10 cellular contexts compared by ENCODE assay signal in genomic region chr7:12731214-12731656, GRCh38. TPM values are rescaled to one million over a fixed set of nuclear protein-coding genes. Genes with fewer than 3 reads are reported as not detected.
A peak's percentile ranks its signal among the peaks of the same experiment; 100 is the strongest.
DNase-seq lines count a peak whose midpoint lies in the region; ATAC-seq and TF ChIP-seq lines count a peak whose summit lies in the region.
"Had no signal": no experiment of that assay in that cellular context is flagged by ENCODE, and none has a peak within 500 bp of the region (broad histone marks: within the 10 kb centered on the region; RNA-seq: fewer than 3 reads in every experiment).

No MANE protein-coding gene starts in this region.

- H3K36me3 ChIP-seq in mammary epithelial cell (ENCODE audit: insufficient read depth, low read length): no peaks in the 10 kb centered on the region

- no peak overlapping the region for H3K4me3 Mint-ChIP-seq in memory B cell

- TF ChIP-seq CTCF in mammary epithelial cell (conservative IDR thresholded peaks at IDR 0.05 in 1 of 2, IDR thresholded peaks at IDR 0.05 in 1 of 2; ENCODE audit: extremely low read depth in 1 of 2, insufficient read depth in 1 of 2, low read depth in 1 of 2, low read length in 2 of 2): peak; percentile 9 to 62

- peak overlapping the region; percentile 26 for H3K27ac ChIP-seq in mammary epithelial cell (ENCODE audit: insufficient read depth, low read depth, low read length)

- H3K4me1 Mint-ChIP-seq in memory B cell: peaks cover 3% of the 10 kb centered on the region

- BruUV-seq in mammary epithelial cell (replicated peaks; lab: Mats Ljungman, UMichigan): no TSS peak

- no peaks in the 10 kb centered on the region for H3K9me3 Mint-ChIP-seq in memory B cell

- peak overlapping the region; percentile 57 for H3K4me2 ChIP-seq in mammary epithelial cell (ENCODE audit: insufficient read depth, low read depth, low read length)

- peak overlapping the region; percentile 76 for H2AFZ ChIP-seq in mammary epithelial cell (ENCODE audit: low read depth, low read length)

- DNase-seq in DMS53 (lab: John Stamatoyannopoulos, UW) (peak; percentile 38), DMS53 treated with DMSO at 0.1 percent for 48 hours (lab: John Stamatoyannopoulos, UW; ENCODE audit: unreplicated experiment) (no peak), LHCN-M2 (ENCODE audit: low read depth) (peak; percentile 60), mammary epithelial cell (peak; percentile 69), memory B cell (ENCODE audit: low spot score in 2 of 2) (no peak), SIG-M5 treated with dmso at 0.1 percent for 504 hours (lab: John Stamatoyannopoulos, UW; ENCODE audit: unreplicated experiment) (no peak), foreskin melanocyte (no peak)
- DNase-seq: Kasumi-1 had no signal

- dilution Hi-C loops in mammary epithelial cell (cut with HindIII; ENCODE audit: low sequenced_read_pairs): no loop called here

- ATAC-seq in memory B cell (ENCODE audit: low read depth) (peak; percentile 24), GM18517 (IDR thresholded peaks at IDR 0.05; ENCODE audit: unreplicated experiment) (no peak)
- ATAC-seq: activated CD4-positive, CD25-positive, alpha-beta regulatory T cell treated with anti-CD3 and anti-CD28 coated beads, Interleukin-2, amount 50 U/mL, for 24 hours had no signal

- H3K27ac Mint-ChIP-seq in memory B cell: no peak overlapping the region

- H3K4me3 ChIP-seq in mammary epithelial cell (replicated peaks in 1 of 3; ENCODE audit: insufficient read depth in 1 of 3, low read depth in 2 of 3, low read length in 3 of 3): no peak overlapping the region

- WGBS in mammary epithelial cell (ENCODE audit: low coverage, missing lambda C conversion rate): 100% methylated on average over 1 of the region's 1 CpG

- intact Hi-C loops in mammary epithelial cell (cut with micrococcal nuclease): loop anchor here (1.0 to 10.0 kb wide), 5 partner anchors 44 to 532 kb away; partner anchors contain the start of gene ARL4A

- H3K27me3 Mint-ChIP-seq in memory B cell: no peaks in the 10 kb centered on the region

- peaks cover 13% of the 10 kb centered on the region for H3K4me1 ChIP-seq in mammary epithelial cell (ENCODE audit: insufficient read depth, low read length)

- H3K9ac ChIP-seq in mammary epithelial cell (ENCODE audit: insufficient read depth, low read length): no peak overlapping the region

- H3K36me3 Mint-ChIP-seq in memory B cell: no peaks in the 10 kb centered on the region

- CTCF ChIA-PET in mammary epithelial cell (lab: Charles Lee; ENCODE audit: low non-redundant PET): interaction anchor here (0.7 kb wide), 1 partner anchor 154 kb away, joined by 3 read pairs; no protein-coding TSS in a partner anchor

- no peaks in the 10 kb centered on the region for H3K79me2 ChIP-seq in mammary epithelial cell (ENCODE audit: insufficient read depth, low read length)

- in situ Hi-C loops in mammary epithelial cell (cut with MboI; ENCODE audit: low sequenced_read_pairs in 2 of 2): no loop called here

- H4K20me1 ChIP-seq in mammary epithelial cell (ENCODE audit: insufficient read depth, low read length): no peaks in the 10 kb centered on the region

- no peaks in the 10 kb centered on the region for H3K9me3 ChIP-seq in mammary epithelial cell (replicated peaks; ENCODE audit: insufficient read depth, low read length)

- no peaks in the 10 kb centered on the region for H3K27me3 ChIP-seq in mammary epithelial cell (ENCODE audit: insufficient read depth, low read length)

RNA-seq across cellular contexts. Expression of gene ARL4A, which starts 43.8 kb away (rescaled TPM):
- total RNA-seq in LHCN-M2 (2014; rRNA removed): 37.0 and 38.3 TPM in 2 replicates
- 16.6 TPM for polyA plus RNA-seq in LHCN-M2 (2012)
- total RNA-seq in mammary epithelial cell: 10 to 100 TPM; 24.9 to 57.3 TPM
- polyA plus RNA-seq in mammary epithelial cell: 28.5 TPM
- polyA minus RNA-seq in mammary epithelial cell: 13.4 TPM

Comparison
In these comparisons a context has a peak if more than half of its experiments do, and no peak if none do; other contexts are left out.
1. DNase-seq: peak in DMS53 (single experiment), LHCN-M2 (single experiment) and mammary epithelial cell (single experiment); none in DMS53 treated with DMSO at 0.1 percent for 48 hours (single experiment), memory B cell (0 of 2), SIG-M5 treated with dmso at 0.1 percent for 504 hours (single experiment) and foreskin melanocyte (single experiment).